Comparison of ENCODE assay signal across 25 cellular contexts in the genomic region with DNA sequence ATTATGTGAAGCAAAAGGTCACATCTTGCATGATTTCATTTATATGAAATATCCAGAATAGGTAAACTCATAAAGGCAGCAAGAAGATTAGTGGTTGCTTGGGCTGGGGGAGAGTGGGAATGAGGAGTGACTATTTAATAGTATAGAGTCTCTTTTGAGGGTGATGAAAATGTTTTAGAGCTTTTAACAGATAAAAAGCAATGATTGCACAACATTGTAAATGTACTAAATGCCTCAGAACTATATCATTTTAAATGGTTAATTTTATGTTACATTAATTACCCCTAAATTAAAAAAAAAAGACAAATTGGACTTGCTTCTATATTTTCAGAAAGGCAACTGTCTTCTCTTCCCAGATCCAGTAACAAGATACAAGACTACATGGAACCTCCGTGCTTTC.
"Had no signal": no experiment of that assay in that cellular context is flagged by ENCODE, and none has a peak within 500 bp of the region (broad histone marks: within the 10 kb centered on the region; RNA-seq: fewer than 3 reads in every experiment).

No MANE protein-coding gene starts in this region.

- H3K4me3 ChIP-seq: colonic mucosa, esophagus squamous epithelium, gastrocnemius medialis, heart right ventricle, left lung, lower lobe of right lung, mucosa of descending colon had no signal

- H3K27me3 ChIP-seq: colonic mucosa, esophagus squamous epithelium, gastrocnemius medialis, left lung had no signal

- H3K27ac ChIP-seq: colonic mucosa, epithelial cell of prostate, esophagus squamous epithelium, gastrocnemius medialis, heart right ventricle, left lung, lower lobe of right lung had no signal

- ATAC-seq: effector memory CD8-positive, alpha-beta T cell; esophagus mucosa; gastrocnemius medialis; heart right ventricle; left cardiac atrium; left lung; left ventricle myocardium superior; lower lobe of right lung; mucosa of descending colon had no signal

- DNase-seq: colonic mucosa; cortex of kidney; effector CD8-positive, alpha-beta T cell; effector memory CD8-positive, alpha-beta T cell; endodermal cell; erythroblast; esophagus squamous epithelium; foreskin fibroblast; foreskin melanocyte; gastrocnemius medialis; glutamatergic neuron; head of caudate nucleus; heart right ventricle; hippocampal formation; left cardiac atrium; left lung; left ventricle myocardium superior; lower lobe of right lung; mesenchymal stem cell; mucosa of descending colon had no signal

- H3K36me3 ChIP-seq: colonic mucosa, esophagus squamous epithelium, gastrocnemius medialis, heart right ventricle, left lung, lower lobe of right lung had no signal

- H3K9me3 ChIP-seq: colonic mucosa, left lung, lower lobe of right lung, mucosa of descending colon had no signal

- FAIRE-seq: endometrium, islet of Langerhans, keratinocyte had no signal

- H3K4me1 ChIP-seq: esophagus squamous epithelium, gastrocnemius medialis, heart right ventricle had no signal
